17 cellular contexts compared by ENCODE assay signal in the genomic region with DNA sequence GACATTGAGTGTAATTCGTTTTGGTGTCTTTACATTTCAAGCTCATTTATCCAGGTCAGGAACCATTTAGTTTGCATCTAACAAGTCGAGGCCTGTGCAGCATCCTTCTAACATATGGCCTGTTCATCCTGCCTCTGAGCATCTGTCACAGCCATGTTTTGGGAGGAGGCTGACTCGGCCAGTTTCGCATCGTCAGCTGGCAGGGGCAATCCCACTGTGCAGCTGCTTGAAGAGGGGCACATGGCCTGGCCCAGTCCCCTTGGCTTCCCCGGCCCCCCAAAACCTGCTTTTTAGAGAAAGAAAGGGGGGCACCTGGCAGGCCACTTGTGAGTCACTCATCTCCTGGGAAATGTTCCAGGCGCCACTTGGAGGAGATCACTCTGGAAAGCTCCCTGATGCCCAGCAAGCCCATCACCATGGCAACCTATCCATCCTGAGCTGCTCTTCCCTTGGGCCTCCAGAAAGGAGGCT. TPM values are rescaled to one million over a fixed set of nuclear protein-coding genes. Genes with fewer than 3 reads are reported as not detected.
A peak's percentile ranks its signal among the peaks of the same experiment; 100 is the strongest.
DNase-seq lines count a peak whose midpoint lies in the region; ATAC-seq and TF ChIP-seq lines count a peak whose summit lies in the region.
"Had no signal": no experiment of that assay in that cellular context is flagged by ENCODE, and none has a peak within 500 bp of the region (broad histone marks: within the 10 kb centered on the region; RNA-seq: fewer than 3 reads in every experiment).

No MANE protein-coding gene starts in this region.

- no peak overlapping the region for H2AFZ ChIP-seq in GM23338
- H2AFZ ChIP-seq: PC-9 had no signal

- no peak overlapping the region for H3K4me2 ChIP-seq in GM23338
- H3K4me2 ChIP-seq: PC-9 had no signal

- no TSS peak for BruUV-seq in Calu3 (replicated peaks; lab: Mats Ljungman, UMichigan)

- H3K4me1 Mint-ChIP-seq in GM23338 (peaks cover 6% of the 10 kb centered on the region; the same call in 2 of the 3 replicates), mesothelial cell of epicardium (peaks cover 18% of the 10 kb centered on the region), Calu3 (ENCODE audit: low read depth, unreplicated experiment) (no peaks in the 10 kb centered on the region)
- H3K4me1 Mint-ChIP-seq: WTC11 had no signal

- no peak overlapping the region for H3K27ac Mint-ChIP-seq in GM23338
- peak overlapping the region; percentile 53 for H3K27ac Mint-ChIP-seq in mesothelial cell of epicardium
- H3K27ac Mint-ChIP-seq in Calu3 (ENCODE audit: unreplicated experiment), result no peak overlapping the region
- H3K27ac Mint-ChIP-seq: activated CD8-positive, alpha-beta memory T cell treated with anti-CD3 and anti-CD28 coated beads, Interleukin-2, amount 10 ng/mL, durations not matched to agents 7 days and 5 days; CD4-positive, alpha-beta T cell; nephron had no signal

- H3K4me1 ChIP-seq in GM23338 (ENCODE audit: insufficient read depth), result no peaks in the 10 kb centered on the region; the same call in 1 of the 2 replicates

- no peaks in the 10 kb centered on the region for H3K9me2 ChIP-seq in GM23338 (ENCODE audit: insufficient read depth)

- CTCF ChIA-PET in Calu3 (lab: Charles Lee), result interaction anchor here (0.5 to 0.8 kb wide), 2 partner anchors 38 to 97 kb away, joined by 3 read pairs; no protein-coding TSS in a partner anchor

- H3K36me3 ChIP-seq in GM23338 (ENCODE audit: insufficient read depth), result no peaks in the 10 kb centered on the region

- no peak for TF ChIP-seq CTCF in GM23338 (conservative IDR thresholded peaks at IDR 0.05; ENCODE audit: low read depth in 2 of 2)
- no peak for TF ChIP-seq CTCF in astrocyte of the spinal cord (IDR thresholded peaks at IDR 0.05; ENCODE audit: low read depth, low read length)
- no peak for TF ChIP-seq CTCF in mesothelial cell of epicardium (IDR thresholded peaks at IDR 0.05; ENCODE audit: unreplicated experiment)
- TF ChIP-seq CTCF in Calu3 (IDR thresholded peaks at IDR 0.05; ENCODE audit: unreplicated experiment), result no peak

- no peaks in the 10 kb centered on the region for H4K20me1 ChIP-seq in GM23338 (replicated peaks; ENCODE audit: insufficient read depth)

- no peak for ATAC-seq in GM23338
- no peak for ATAC-seq in HG03439 (IDR thresholded peaks at IDR 0.05; ENCODE audit: unreplicated experiment)
- ATAC-seq: activated CD8-positive, alpha-beta memory T cell treated with anti-CD3 and anti-CD28 coated beads, Interleukin-2, amount 10 ng/mL, durations not matched to agents 7 days and 5 days; WTC11 had no signal

- no peak overlapping the region for H3K27ac ChIP-seq in GM23338 (ENCODE audit: low read depth)
- H3K27ac ChIP-seq: PC-9 had no signal

- no peak overlapping the region for H3K4me3 ChIP-seq in GM23338
- H3K4me3 ChIP-seq in astrocyte of the spinal cord (ENCODE audit: low read depth, low read length), result no peak overlapping the region
- H3K4me3 ChIP-seq: PC-9 had no signal

- peaks cover 4% of the 10 kb centered on the region; the same call in 1 of the 2 replicates for H3F3A ChIP-seq in GM23338 (replicated peaks; ENCODE audit: low read depth)

- no peaks in the 10 kb centered on the region for H3K27me3 ChIP-seq in GM23338 (ENCODE audit: insufficient read depth)

- H3K27me3 Mint-ChIP-seq in GM23338 (ENCODE audit: insufficient read depth, low read depth, poor library complexity) (peaks cover 6% of the 10 kb centered on the region), mesothelial cell of epicardium (ENCODE audit: low read depth) (no peaks in the 10 kb centered on the region), Calu3 (ENCODE audit: unreplicated experiment) (no peaks in the 10 kb centered on the region)

- H3K9me3 Mint-ChIP-seq in GM23338 (no peaks in the 10 kb centered on the region; the same call in 2 of the 3 replicates), mesothelial cell of epicardium (peaks cover 5% of the 10 kb centered on the region), Calu3 (ENCODE audit: low read depth, unreplicated experiment) (no peaks in the 10 kb centered on the region)
- H3K9me3 Mint-ChIP-seq: CD4-positive, alpha-beta T cell; nephron had no signal

- H3K4me3 Mint-ChIP-seq in GM23338, result no peak overlapping the region
- H3K4me3 Mint-ChIP-seq in mesothelial cell of epicardium, result no peak overlapping the region
- H3K4me3 Mint-ChIP-seq in Calu3 (ENCODE audit: low read depth, unreplicated experiment), result no peak overlapping the region
- H3K4me3 Mint-ChIP-seq: activated CD8-positive, alpha-beta memory T cell treated with anti-CD3 and anti-CD28 coated beads, Interleukin-2, amount 10 ng/mL, durations not matched to agents 7 days and 5 days; CD4-positive, alpha-beta T cell; nephron; WTC11 had no signal

- H3K79me2 ChIP-seq in GM23338 (replicated peaks; ENCODE audit: insufficient read depth), result no peaks in the 10 kb centered on the region

- in situ Hi-C loops in astrocyte of the spinal cord (cut with HindIII; ENCODE audit: low sequenced_read_pairs), result no loop called here

- DNase-seq in GM23338 (ENCODE audit: low spot score), result peak; percentile 49
- DNase-seq in NCI-H2171 treated with DMSO at 0.1 percent for 48 hours (lab: John Stamatoyannopoulos, UW), result peak; percentile 99
- DNase-seq in astrocyte of the spinal cord (ENCODE audit: low read depth, low spot score), result peak; percentile 36
- DNase-seq in mesothelial cell of epicardium (ENCODE audit: low spot score in 2 of 2, unreplicated experiment in 2 of 2), result no peak
- no peak for DNase-seq in Calu3
- DNase-seq in stimulated activated CD4-positive, alpha-beta T cell treated with anti-CD3 and anti-CD28 coated beads, Interleukin-2, amount 100 ng/mL, for 24 hours, result no peak
- DNase-seq in SHP77 treated with DMSO at 0.1 percent for 48 hours (lab: John Stamatoyannopoulos, UW), result no peak
- DNase-seq: activated CD8-positive, alpha-beta memory T cell treated with anti-CD3 and anti-CD28 coated beads, Interleukin-2, amount 10 ng/mL, durations not matched to agents 7 days and 5 days; activated naive CD4-positive, alpha-beta T cell; CD4-positive, alpha-beta T cell; effector memory CD4-positive, alpha-beta T cell; foreskin melanocyte; NCI-H2081 had no signal

- intact Hi-C loops in Calu3 (cut with micrococcal nuclease; ENCODE audit: unreplicated experiment), result no loop called here

- H3K36me3 Mint-ChIP-seq in GM23338 (ENCODE audit: low read depth) (peaks cover 13% of the 10 kb centered on the region), mesothelial cell of epicardium (peaks cover 8% of the 10 kb centered on the region), Calu3 (ENCODE audit: insufficient read depth, unreplicated experiment) (peaks cover 6% of the 10 kb centered on the region)

TF ChIP-seq in GM23338, 12 proteins besides CTCF, POLR2A, EP300 and RAD21 (continues in another document):
- TF ChIP-seq, protein P1, sequence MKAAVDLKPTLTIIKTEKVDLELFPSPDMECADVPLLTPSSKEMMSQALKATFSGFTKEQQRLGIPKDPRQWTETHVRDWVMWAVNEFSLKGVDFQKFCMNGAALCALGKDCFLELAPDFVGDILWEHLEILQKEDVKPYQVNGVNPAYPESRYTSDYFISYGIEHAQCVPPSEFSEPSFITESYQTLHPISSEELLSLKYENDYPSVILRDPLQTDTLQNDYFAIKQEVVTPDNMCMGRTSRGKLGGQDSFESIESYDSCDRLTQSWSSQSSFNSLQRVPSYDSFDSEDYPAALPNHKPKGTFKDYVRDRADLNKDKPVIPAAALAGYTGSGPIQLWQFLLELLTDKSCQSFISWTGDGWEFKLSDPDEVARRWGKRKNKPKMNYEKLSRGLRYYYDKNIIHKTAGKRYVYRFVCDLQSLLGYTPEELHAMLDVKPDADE (IDR thresholded peaks at IDR 0.05), result no peak
- TF ChIP-seq ZNF331 (CRISPR knock-in tag; IDR thresholded peaks at IDR 0.05; ENCODE audit: low read depth) (no peak), NANOG (IDR thresholded peaks at IDR 0.05; ENCODE audit: borderline replicate concordance) (no peak), JUNB (IDR thresholded peaks at IDR 0.05; ENCODE audit: unreplicated experiment) (no peak), STAT1 (IDR thresholded peaks at IDR 0.05; ENCODE audit: unreplicated experiment) (no peak)

RNA-seq across cellular contexts. Expression of gene BCAR1, which starts 31.4 kb away (rescaled TPM):
- 121 and 140 TPM in 2 replicates for total RNA-seq in GM23338 (2014; rRNA removed; shearing (Covaris generic))
- polyA plus RNA-seq in GM23338 (2016; fragmentation: Nextera tagmentation; extraction: Ambion mirVana), result 37.9 and 38.3 TPM in 2 replicates
- 87.3 to 95.9 TPM (median 95.1 TPM) in 3 replicates for total RNA-seq in mesothelial cell of epicardium
- 153 and 168 TPM in 2 replicates for total RNA-seq in Calu3 (2022)

Comparison
In these comparisons a context has a peak if more than half of its experiments do, and no peak if none do; other contexts are left out.
1. DNase-seq: peak in GM23338 (single experiment), NCI-H2171 treated with DMSO at 0.1 percent for 48 hours (single experiment) and astrocyte of the spinal cord (single experiment); none in mesothelial cell of epicardium (0 of 2), Calu3 (single experiment), stimulated activated CD4-positive, alpha-beta T cell treated with anti-CD3 and anti-CD28 coated beads, Interleukin-2, amount 100 ng/mL, for 24 hours (0 of 2) and SHP77 treated with DMSO at 0.1 percent for 48 hours (single experiment).